In genomic region chr1:160844447-160845232, GRCh38 we compare ENCODE assay signal across 1 cellular context.
TF ChIP-seq lines count a peak whose summit lies in the region.

No MANE protein-coding gene starts in this region.

TF ChIP-seq in K562, 482 proteins besides CTCF, POLR2A, EP300 and RAD21 (continues in another document):
- peak; percentile 27; the same call in 1 of the 2 replicates for TF ChIP-seq HES1 (IDR thresholded peaks at IDR 0.05; ENCODE audit: low read depth)
- TF ChIP-seq FUS (optimal IDR thresholded peaks at IDR 0.05; ENCODE audit: low read depth, low read length) = no peak
- TF ChIP-seq ZNF696 (CRISPR knock-in tag; conservative IDR thresholded peaks at IDR 0.05) = no peak
- TF ChIP-seq SIRT6 (IDR thresholded peaks at IDR 0.05; ENCODE audit: low read depth, low read length) = no peak
- TF ChIP-seq ZNF518B (CRISPR knock-in tag; IDR thresholded peaks at IDR 0.05) = no peak
- TF ChIP-seq NFIC (IDR thresholded peaks at IDR 0.05) = no peak
- TF ChIP-seq MEF2D (tag; conservative IDR thresholded peaks at IDR 0.05; ENCODE audit: low read depth) = peak; percentile 93
- TF ChIP-seq CBFA2T3 (IDR thresholded peaks at IDR 0.05) = peak; percentile 60
- TF ChIP-seq TFE3 (CRISPR knock-in tag; IDR thresholded peaks at IDR 0.05) = peak; percentile 62
- no peak for TF ChIP-seq XRCC5 (IDR thresholded peaks at IDR 0.05; ENCODE audit: low read depth, low read length)
- TF ChIP-seq KDM4B (IDR thresholded peaks at IDR 0.05; ENCODE audit: borderline replicate concordance in 2 of 2, low read depth in 1 of 2) = no peak
- TF ChIP-seq ETV6 (IDR thresholded peaks at IDR 0.05; ENCODE audit: borderline replicate concordance in 1 of 2, low read depth in 2 of 2, low read length in 1 of 2) = no peak
- no peak for TF ChIP-seq ETV6 (CRISPR knock-in tag; IDR thresholded peaks at IDR 0.05; ENCODE audit: borderline replicate concordance)
- no peak for TF ChIP-seq RUNX1 (IDR thresholded peaks at IDR 0.05; ENCODE audit: low read depth)
- peak; percentile 73 for TF ChIP-seq MAFG (tag; conservative IDR thresholded peaks at IDR 0.05)
- TF ChIP-seq CHD7 (IDR thresholded peaks at IDR 0.05; ENCODE audit: low read depth, low read length) = no peak
- no peak for TF ChIP-seq BRCA1 (IDR thresholded peaks at IDR 0.05)
- TF ChIP-seq BRCA1 (CRISPR knock-in tag; IDR thresholded peaks at IDR 0.05) = no peak
- no peak for TF ChIP-seq ERF (CRISPR knock-in tag; IDR thresholded peaks at IDR 0.05)
- no peak for TF ChIP-seq STAT6 (CRISPR knock-in tag; IDR thresholded peaks at IDR 0.05)
- TF ChIP-seq ARID1B (IDR thresholded peaks at IDR 0.05) = peak; percentile 41; the same call in 1 of the 2 replicates
- TF ChIP-seq E2F5 (CRISPR knock-in tag; IDR thresholded peaks at IDR 0.05) = no peak
- TF ChIP-seq NKRF (IDR thresholded peaks at IDR 0.05; ENCODE audit: borderline replicate concordance) = no peak
- TF ChIP-seq ZNF134 (CRISPR knock-in tag; conservative IDR thresholded peaks at IDR 0.05) = no peak
- TF ChIP-seq FOSL1 (tag; conservative IDR thresholded peaks at IDR 0.05) = peak; percentile 91
- TF ChIP-seq TCF7L2 (IDR thresholded peaks at IDR 0.05; ENCODE audit: low read depth, low read length) = no peak
- peak; percentile 23 to 58; a peak in 1 of 4 replicates for TF ChIP-seq TRIM24 (IDR thresholded peaks at IDR 0.05)
- TF ChIP-seq GABPA (tag; conservative IDR thresholded peaks at IDR 0.05; ENCODE audit: low read depth) = 0 out of 2 replicates have a peak, but pooled peaks have one; percentile 19
- TF ChIP-seq JUND (IDR thresholded peaks at IDR 0.05; ENCODE audit: borderline replicate concordance, low read depth, low read length) = peak; percentile 29; the same call in 1 of the 2 replicates
- TF ChIP-seq JUND (tag; IDR thresholded peaks at IDR 0.05; ENCODE audit: borderline replicate concordance, low read depth, low read length) = no peak
- peak; percentile 72 for TF ChIP-seq HMBOX1 (IDR thresholded peaks at IDR 0.05)
- TF ChIP-seq ZNF589 (CRISPR knock-in tag; IDR thresholded peaks at IDR 0.05; ENCODE audit: low read depth) = 0 out of 2 replicates have a peak, but pooled peaks have one; percentile 34
- no peak for TF ChIP-seq MECOM (CRISPR knock-in tag; IDR thresholded peaks at IDR 0.05)
- TF ChIP-seq SOX6 (IDR thresholded peaks at IDR 0.05) = peak; percentile 47; the same call in 1 of the 2 replicates
- no peak for TF ChIP-seq EP400 (IDR thresholded peaks at IDR 0.05)
- no peak for TF ChIP-seq NR2C2 (CRISPR knock-in tag; IDR thresholded peaks at IDR 0.05)
- no peak; the same call in 1 of the 2 replicates for TF ChIP-seq NR2C2 (tag; IDR thresholded peaks at IDR 0.05)
